ENCODE assay signal across 8 cellular contexts in the genomic region with DNA sequence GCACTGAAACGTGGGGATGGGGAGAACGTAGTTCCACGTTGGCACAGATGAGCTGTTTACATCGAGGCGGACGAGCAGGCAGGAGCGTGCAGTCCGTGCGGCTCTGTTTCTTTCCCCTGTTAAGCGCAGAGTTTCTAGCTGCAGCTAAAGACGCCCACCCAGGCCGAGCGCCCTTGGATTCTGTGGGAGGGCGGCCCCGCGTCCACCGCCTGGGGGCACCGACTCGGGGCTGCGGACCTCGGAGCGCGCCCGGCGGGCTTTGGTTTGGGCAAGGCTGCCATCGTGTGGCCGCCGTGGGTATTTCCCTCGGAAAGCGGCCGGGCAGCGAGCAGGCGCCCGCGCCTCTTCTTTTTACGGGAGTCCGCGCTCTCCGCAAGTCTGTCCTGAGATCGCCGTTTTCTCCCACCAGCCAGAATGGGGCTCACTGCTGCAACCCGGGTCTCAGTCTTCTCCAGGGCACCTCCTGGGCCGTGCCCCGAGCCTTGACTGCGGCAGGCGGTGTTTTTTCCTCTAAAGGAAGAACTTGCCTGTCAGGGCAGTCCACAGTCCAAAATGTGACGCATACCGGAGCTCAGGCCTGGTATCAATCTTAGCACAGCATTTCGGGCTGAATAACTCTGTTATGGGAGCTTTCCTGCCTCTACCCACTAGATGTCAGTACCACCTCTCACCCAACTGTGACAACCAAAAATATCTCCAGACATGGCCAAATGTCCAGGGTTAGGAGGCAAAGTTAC.
A peak's percentile ranks its signal among the peaks of the same experiment; 100 is the strongest.
DNase-seq lines count a peak whose midpoint lies in the region; FAIRE-seq and TF ChIP-seq lines count a peak whose summit lies in the region.

No MANE protein-coding gene starts in this region.

- TF ChIP-seq POLR2A in H54 (IDR thresholded peaks at IDR 0.05; ENCODE audit: low read depth, low read length) = no peak

- no peak for FAIRE-seq in H54 (lab: Jason Lieb, UNC)

- peak; percentile 64 for DNase-seq in H54 (ENCODE audit: insufficient read length, low spot score)
- peak; percentile 22 for DNase-seq in activated CD4-positive, CD25-positive, alpha-beta regulatory T cell treated with anti-CD3 and anti-CD28 coated beads, Interleukin-2, amount 50 U/mL, for 16 hours (ENCODE audit: low read depth, low spot score)
- peak; percentile 51 for DNase-seq in cerebellum (ENCODE audit: low spot score)
- peak; percentile 80 for DNase-seq in kidney tubule cell (ENCODE audit: low spot score)
- DNase-seq in stimulated activated CD4-positive, alpha-beta T cell treated with anti-CD3 and anti-CD28 coated beads, Interleukin-2, amount 100 ng/mL, for 24 hours = peak; percentile 72 to 80
- no peak for DNase-seq in NCI-H446 treated with DMSO at 0.1 percent for 48 hours (lab: John Stamatoyannopoulos, UW)

- peak; percentile 73 for TF ChIP-seq CTCF in GM12872 (IDR thresholded peaks at IDR 0.05; ENCODE audit: insufficient read depth, low read depth, low read length)
- TF ChIP-seq CTCF in LNCAP (IDR thresholded peaks at IDR 0.05) = peak; percentile 88
